In the genomic region with DNA sequence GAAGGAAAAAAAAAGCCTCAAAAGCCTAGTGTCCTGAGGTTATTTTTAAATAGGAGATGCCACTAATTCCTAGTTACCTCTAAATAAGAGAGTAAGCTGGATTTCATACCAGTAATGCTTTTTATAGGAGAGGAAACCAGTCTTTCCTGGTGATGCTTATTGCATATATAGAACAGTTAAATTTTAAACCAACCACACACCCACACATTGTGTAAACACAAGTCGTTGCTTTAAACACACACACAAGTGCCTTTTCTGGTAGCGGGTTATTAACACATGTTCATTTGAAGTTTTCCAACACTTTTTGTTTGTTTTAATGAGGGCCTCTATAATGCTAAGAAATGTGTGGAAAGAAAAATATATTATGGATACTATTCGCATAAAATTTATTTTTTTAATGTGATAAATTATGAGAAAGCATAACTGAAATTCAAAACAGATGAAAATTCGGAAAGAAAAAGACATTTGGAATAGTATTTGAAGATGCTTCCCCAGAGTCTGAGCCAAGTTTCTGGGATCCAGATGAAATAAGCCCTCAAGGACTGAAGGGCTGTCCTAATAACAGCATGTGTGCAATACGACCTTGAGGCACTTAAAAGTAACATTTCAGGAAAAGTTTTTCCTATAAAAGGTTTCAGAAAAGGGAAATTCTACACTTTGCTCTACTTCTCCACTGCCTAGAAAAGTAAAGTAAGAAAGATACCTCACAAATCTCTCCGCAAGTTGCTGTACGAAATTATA, we compare ENCODE assay signal across 1 cellular context.
TF ChIP-seq lines count a peak whose summit lies in the region.

No MANE protein-coding gene starts in this region.

TF ChIP-seq in H1, 55 proteins besides CTCF, POLR2A, EP300 and RAD21:
- TF ChIP-seq KDM5A (IDR thresholded peaks at IDR 0.05; ENCODE audit: low read length): no peak
- no peak for TF ChIP-seq CHD2 (IDR thresholded peaks at IDR 0.05; ENCODE audit: low read length)
- no peak for TF ChIP-seq HDAC6 (IDR thresholded peaks at IDR 0.05; ENCODE audit: low read depth, low read length)
- TF ChIP-seq BCL11A (IDR thresholded peaks at IDR 0.05; ENCODE audit: low read depth in 2 of 2, low read length in 2 of 2): no peak
- TF ChIP-seq JUN (IDR thresholded peaks at IDR 0.05; ENCODE audit: low read depth, low read length): no peak
- no peak for TF ChIP-seq PHF8 (conservative IDR thresholded peaks at IDR 0.05; ENCODE audit: low read depth, low read length)
- TF ChIP-seq CHD7 (IDR thresholded peaks at IDR 0.05; ENCODE audit: insufficient replicate concordance, low read length): no peak
- no peak for TF ChIP-seq ZNF274 (IDR thresholded peaks at IDR 0.05; ENCODE audit: borderline replicate concordance, extremely low read depth, low read length)
- TF ChIP-seq E2F6 (IDR thresholded peaks at IDR 0.05): no peak
